8 cellular contexts compared by ENCODE assay signal in the genomic region with DNA sequence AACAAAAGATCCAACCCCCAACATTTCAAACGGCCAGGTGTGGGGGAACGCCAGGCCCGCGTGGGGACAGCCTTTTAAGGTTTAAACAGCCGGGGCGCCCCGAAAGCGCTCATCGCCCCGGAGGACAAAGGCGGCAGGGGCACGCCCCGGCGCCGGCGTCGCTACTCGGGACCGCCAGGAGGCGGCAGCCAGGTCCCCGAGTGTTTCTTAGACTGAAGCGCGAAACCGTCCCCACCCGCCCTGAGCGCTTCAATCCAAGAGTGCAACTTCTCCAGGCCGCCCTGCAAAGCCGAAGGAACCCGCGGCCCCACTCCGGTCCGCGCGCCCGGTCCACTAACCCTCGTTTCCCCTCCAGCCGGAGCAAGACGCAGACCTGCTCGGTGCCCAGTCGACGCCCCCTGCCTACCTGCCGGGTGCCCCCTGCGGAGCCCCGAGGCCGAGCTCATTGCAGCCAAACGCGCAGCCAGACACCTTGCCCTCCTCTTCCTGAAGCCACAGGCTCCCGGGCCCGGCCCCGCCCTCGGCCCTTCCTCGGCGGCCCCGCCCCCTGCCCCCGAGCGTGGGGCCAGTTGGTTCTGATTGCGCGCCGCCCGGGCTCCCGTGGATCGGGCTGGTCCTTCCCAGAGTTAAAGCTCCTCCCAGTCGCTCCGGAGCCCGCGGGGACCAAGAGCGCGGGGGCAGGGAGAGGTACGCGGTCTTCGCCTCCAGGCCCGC. TPM values are rescaled to one million over a fixed set of nuclear protein-coding genes. Genes with fewer than 3 reads are reported as not detected.
A peak's percentile ranks its signal among the peaks of the same experiment; 100 is the strongest.
DNase-seq lines count a peak whose midpoint lies in the region; ATAC-seq and TF ChIP-seq lines count a peak whose summit lies in the region.

TSS of gene CASP6 (minus strand) at position 496 of the 714 bp plus-strand sequence. CDS start at position 446, 50 bp downstream.

- peak within 1 kb of the TSS; percentile 94 for H3K4me3 Mint-ChIP-seq in neural progenitor cell

- H3K4me1 Mint-ChIP-seq in neural progenitor cell, result peaks cover 25% of the 10 kb centered on the region

- H3K27ac ChIP-seq in SJSA1 (peak within 1 kb of the TSS; percentile 50), foreskin keratinocyte (peak within 1 kb of the TSS; percentile 53), neural progenitor cell (peak within 1 kb of the TSS; percentile 80), subcutaneous abdominal adipose tissue (ENCODE audit: low read depth, low read length) (peak within 1 kb of the TSS; percentile 73)

- H3K9me3 Mint-ChIP-seq in neural progenitor cell, result no peaks in the 10 kb centered on the region

- H3K9ac ChIP-seq in neural progenitor cell (peak within 1 kb of the TSS; percentile 62), subcutaneous abdominal adipose tissue (ENCODE audit: low read length in 5 of 5) (peak within 1 kb of the TSS; percentile 44 to 81 (median 75))

- H3K36me3 ChIP-seq in SJSA1, result peaks cover under 1% of the 10 kb centered on the region; the same call in 1 of the 2 replicates
- no peaks in the 10 kb centered on the region for H3K36me3 ChIP-seq in neural progenitor cell
- H3K36me3 ChIP-seq in subcutaneous abdominal adipose tissue (ENCODE audit: control insufficient read depth in 5 of 5, insufficient read depth in 5 of 5, low read length in 5 of 5), result peaks cover 0 to 1% (median 0%) of the 10 kb centered on the region in 5 donors

- H3K79me2 ChIP-seq in neural progenitor cell (ENCODE audit: low read depth), result peaks cover 43% of the 10 kb centered on the region

- no peaks in the 10 kb centered on the region for H3K27me3 ChIP-seq in SJSA1 (replicated peaks)
- H3K27me3 ChIP-seq in foreskin keratinocyte, result no peaks in the 10 kb centered on the region
- no peaks in the 10 kb centered on the region for H3K27me3 ChIP-seq in neural progenitor cell
- no peaks in the 10 kb centered on the region for H3K27me3 ChIP-seq in subcutaneous abdominal adipose tissue (ENCODE audit: control insufficient read depth in 5 of 5, insufficient read depth in 4 of 5, low read length in 5 of 5)

- H3K4me2 ChIP-seq in neural progenitor cell, result peak within 1 kb of the TSS; percentile 81

- H3K4me1 ChIP-seq in SJSA1 (replicated peaks) (peaks cover 9% of the 10 kb centered on the region), foreskin keratinocyte (peaks cover 4% of the 10 kb centered on the region), neural progenitor cell (peaks cover 17% of the 10 kb centered on the region), subcutaneous abdominal adipose tissue (ENCODE audit: control insufficient read depth in 5 of 5, insufficient read depth in 5 of 5, low read length in 5 of 5) (peaks cover 0 to 26% (median 21%) of the 10 kb centered on the region in 5 donors)

- peak within 1 kb of the TSS; percentile 86 for H2AFZ ChIP-seq in neural progenitor cell (replicated peaks)

- in situ Hi-C loops in G401 (cut with HindIII; ENCODE audit: low sequenced_read_pairs), result no loop called here

- peaks cover 13% of the 10 kb centered on the region for H3K36me3 Mint-ChIP-seq in neural progenitor cell

- H3K9me3 ChIP-seq in SJSA1 (replicated peaks), result no peaks in the 10 kb centered on the region
- no peaks in the 10 kb centered on the region for H3K9me3 ChIP-seq in neural progenitor cell (ENCODE audit: low read depth)
- no peaks in the 10 kb centered on the region for H3K9me3 ChIP-seq in subcutaneous abdominal adipose tissue (ENCODE audit: control insufficient read depth in 5 of 5, low read length in 5 of 5)

- H3F3A ChIP-seq in neural progenitor cell (ENCODE audit: low read depth), result peaks cover 15% of the 10 kb centered on the region

- H4K20me1 ChIP-seq in neural progenitor cell (ENCODE audit: low read depth), result no peaks in the 10 kb centered on the region

- H3K27me3 Mint-ChIP-seq in neural progenitor cell (ENCODE audit: insufficient read depth, low read depth), result peaks cover 10% of the 10 kb centered on the region

- peak within 1 kb of the TSS; percentile 82 for H3K27ac Mint-ChIP-seq in neural progenitor cell

- peak; percentile 86 for ATAC-seq in foreskin keratinocyte

- TF ChIP-seq CTCF in LNCAP (IDR thresholded peaks at IDR 0.05) (peak; percentile 54), foreskin keratinocyte (conservative IDR thresholded peaks at IDR 0.05) (peak; percentile 76), neural progenitor cell (IDR thresholded peaks at IDR 0.05) (peak; percentile 74)

- peak within 1 kb of the TSS; percentile 66 for H3K4me3 ChIP-seq in SJSA1
- H3K4me3 ChIP-seq in neural progenitor cell, result peak within 1 kb of the TSS; percentile 79
- H3K4me3 ChIP-seq in subcutaneous abdominal adipose tissue (ENCODE audit: low read depth in 1 of 5, low read length in 5 of 5), result peak within 1 kb of the TSS; percentile 71 to 93 (median 88)

- DNase-seq in G401 (ENCODE audit: low spot score) (peak; percentile 72), GOT3 (lab: John Stamatoyannopoulos, UW) (peak; percentile 38), SJSA1 (ENCODE audit: low read depth in 1 of 2, low spot score in 2 of 2) (peak; percentile 74 to 80), foreskin keratinocyte (peak; percentile 30 to 67), neural progenitor cell (ENCODE audit: low spot score) (peak; percentile 91)
- DNase-seq in activated naive CD4-positive, alpha-beta T cell (lab: John Stamatoyannopoulos, UW), result peak; percentile 41 to 71 (median 52)

RNA-seq across cellular contexts. Expression of gene CASP6, which starts in this region (rescaled TPM):
- total RNA-seq in G401 (2014; rRNA removed; shearing (Covaris generic)), result 23.1 and 72.9 TPM in 2 replicates
- 28.4 and 47.9 TPM in 2 replicates for total RNA-seq in SJSA1 (2014; rRNA removed; shearing (Covaris generic))
- total RNA-seq in foreskin keratinocyte (32.2 and 33.0 TPM in 2 replicates), neural progenitor cell (ENCODE audit: low replicate concordance) (33.0 and 37.2 TPM in 2 replicates)
- 31.6 and 33.1 TPM in 2 replicates for polyA plus RNA-seq in foreskin keratinocyte

Comparison
In these comparisons a context has a peak if more than half of its experiments do, and no peak if none do; other contexts are left out.
1. Peak in every context shown above with its lines: DNase-seq, ATAC-seq, H3K4me3 ChIP-seq and H3K27ac ChIP-seq.
2. DNase-seq: peak in every context shown above with its lines; median percentile 91 in neural progenitor cell; 77 in SJSA1; 72 in G401; 52 in activated naive CD4-positive, alpha-beta T cell; 48 in foreskin keratinocyte; 38 in GOT3.